ENCODE assay signal across 17 cellular contexts in the genomic region with DNA sequence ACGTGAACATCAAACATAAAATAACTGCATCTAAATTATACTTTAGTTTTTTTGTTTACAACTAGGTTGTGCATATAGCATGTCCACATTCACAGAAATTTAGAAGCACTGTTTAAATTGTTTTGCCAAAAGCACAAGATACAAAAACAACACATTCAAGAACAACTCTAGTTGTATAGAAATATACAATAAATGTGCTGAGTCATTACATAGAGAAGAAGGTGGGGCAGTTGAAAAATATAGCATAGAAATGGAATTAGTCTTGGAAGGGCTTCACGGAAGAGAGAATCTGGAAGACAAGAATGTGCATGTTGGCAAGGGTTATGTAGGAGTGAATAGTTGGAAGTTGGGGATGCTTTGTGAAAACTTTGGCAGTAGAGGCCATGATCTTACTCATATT.
"Had no signal": no experiment of that assay in that cellular context is flagged by ENCODE, and none has a peak within 500 bp of the region (broad histone marks: within the 10 kb centered on the region; RNA-seq: fewer than 3 reads in every experiment).

No MANE protein-coding gene starts in this region.

- H3K27ac ChIP-seq: RWPE1 had no signal

- H3K36me3 Mint-ChIP-seq: IgD-negative memory B cell had no signal

- H3K4me3 Mint-ChIP-seq: IgD-negative memory B cell had no signal

- H3K9me3 ChIP-seq: SK-N-SH had no signal

- H3K4me2 ChIP-seq: SK-N-SH had no signal

- H3K27ac Mint-ChIP-seq: IgD-negative memory B cell had no signal

- H3K9ac ChIP-seq: SK-N-SH had no signal

- DNase-seq: KBM-7, MV-4-11, NCI-H1048, NCI-H1105, NCI-H1417, NCI-H1436 treated with DMSO at 0.1 percent for 48 hours, NCI-H1694, NCI-H187 treated with DMSO at 0.1 percent for 48 hours, NCI-H2029 treated with DMSO at 0.1 percent for 48 hours, NCI-H2227 treated with DMSO at 0.1 percent for 48 hours, NCI-H524, NCI-H526 treated with DMSO at 0.1 percent for 48 hours, NCI-H748 treated with DMSO at 0.1 percent for 48 hours, SHP77, SK-N-SH had no signal

- H3K4me1 Mint-ChIP-seq: IgD-negative memory B cell had no signal
